Comparison of ENCODE assay signal across 1 cellular context in genomic region chr13:113052971-113053370, GRCh38.
TF ChIP-seq lines count a peak whose summit lies in the region.

No MANE protein-coding gene starts in this region.

TF ChIP-seq in WTC11, 78 proteins besides CTCF, POLR2A, EP300 and RAD21 (continued from another document):
- TF ChIP-seq, protein P1, sequence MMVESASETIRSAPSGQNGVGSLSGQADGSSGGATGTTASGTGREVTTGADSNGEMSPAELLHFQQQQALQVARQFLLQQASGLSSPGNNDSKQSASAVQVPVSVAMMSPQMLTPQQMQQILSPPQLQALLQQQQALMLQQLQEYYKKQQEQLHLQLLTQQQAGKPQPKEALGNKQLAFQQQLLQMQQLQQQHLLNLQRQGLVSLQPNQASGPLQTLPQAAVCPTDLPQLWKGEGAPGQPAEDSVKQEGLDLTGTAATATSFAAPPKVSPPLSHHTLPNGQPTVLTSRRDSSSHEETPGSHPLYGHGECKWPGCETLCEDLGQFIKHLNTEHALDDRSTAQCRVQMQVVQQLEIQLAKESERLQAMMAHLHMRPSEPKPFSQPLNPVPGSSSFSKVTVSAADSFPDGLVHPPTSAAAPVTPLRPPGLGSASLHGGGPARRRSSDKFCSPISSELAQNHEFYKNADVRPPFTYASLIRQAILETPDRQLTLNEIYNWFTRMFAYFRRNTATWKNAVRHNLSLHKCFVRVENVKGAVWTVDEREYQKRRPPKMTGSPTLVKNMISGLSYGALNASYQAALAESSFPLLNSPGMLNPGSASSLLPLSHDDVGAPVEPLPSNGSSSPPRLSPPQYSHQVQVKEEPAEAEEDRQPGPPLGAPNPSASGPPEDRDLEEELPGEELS (CRISPR knock-in tag; IDR thresholded peaks at IDR 0.05), result no peak
- TF ChIP-seq IRF1 (CRISPR knock-in tag; IDR thresholded peaks at IDR 0.05), result no peak
- no peak for TF ChIP-seq EMX1 (CRISPR knock-in tag; IDR thresholded peaks at IDR 0.05)
- no peak for TF ChIP-seq SP1 (CRISPR knock-in tag; conservative IDR thresholded peaks at IDR 0.05)
- no peak for TF ChIP-seq ZNF263 (CRISPR knock-in tag; IDR thresholded peaks at IDR 0.05; ENCODE audit: low read depth)
- TF ChIP-seq ZMAT4 (CRISPR knock-in tag; IDR thresholded peaks at IDR 0.05), result no peak
- no peak for TF ChIP-seq PRRX2 (CRISPR knock-in tag; IDR thresholded peaks at IDR 0.05)
